Comparison of ENCODE assay signal across 15 cellular contexts in the genomic region with DNA sequence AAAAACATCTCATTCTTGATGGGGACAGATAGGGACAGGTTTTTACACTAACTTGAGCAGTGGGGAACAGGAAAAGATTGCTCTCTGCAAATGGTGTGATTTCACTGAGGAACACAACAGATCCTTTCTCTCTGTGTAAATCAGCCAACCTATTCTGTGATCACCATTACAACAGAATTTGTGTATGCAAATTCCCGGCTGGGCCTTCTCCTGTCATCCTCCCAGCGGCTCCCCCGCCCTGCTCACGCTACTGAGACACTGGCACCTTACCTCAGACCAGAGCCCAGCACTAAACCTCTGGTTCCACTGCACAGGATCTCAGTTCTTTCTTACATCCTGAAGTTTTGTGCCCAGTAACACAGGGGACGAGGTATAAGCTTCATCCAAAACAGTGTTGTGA.
DNase-seq lines count a peak whose midpoint lies in the region; ATAC-seq and TF ChIP-seq lines count a peak whose summit lies in the region.
"Had no signal": no experiment of that assay in that cellular context is flagged by ENCODE, and none has a peak within 500 bp of the region (broad histone marks: within the 10 kb centered on the region; RNA-seq: fewer than 3 reads in every experiment).

No MANE protein-coding gene starts in this region.

- peaks cover 22 to 40% (median 29%) of the 10 kb centered on the region in 4 donors for H3K4me1 Mint-ChIP-seq in CD4-positive, alpha-beta memory T cell
- H3K4me1 Mint-ChIP-seq in endodermal cell = peaks cover under 1% of the 10 kb centered on the region
- peaks cover 20 to 45% (median 35%) of the 10 kb centered on the region in 7 donors for H3K4me1 Mint-ChIP-seq in naive thymus-derived CD4-positive, alpha-beta T cell
- H3K4me1 Mint-ChIP-seq in activated CD4-positive, alpha-beta memory T cell treated with anti-CD3 and anti-CD28 coated beads, Interleukin-2, amount 10 ng/mL, durations not matched to agents 7 days and 5 days = peaks cover 40% of the 10 kb centered on the region

- no peak for DNase-seq in CD4-positive, alpha-beta memory T cell
- peak; percentile 82 for DNase-seq in endodermal cell
- no peak for DNase-seq in naive thymus-derived CD4-positive, alpha-beta T cell
- DNase-seq in activated CD4-positive, alpha-beta memory T cell treated with anti-CD3 and anti-CD28 coated beads, Interleukin-2, amount 10 ng/mL, durations not matched to agents 7 days and 5 days = no peak
- DNase-seq: MV-4-11, NCI-H1436 treated with DMSO at 0.1 percent for 48 hours, NCI-H2227 treated with DMSO at 0.1 percent for 48 hours, NCI-H524 treated with DMSO at 0.1 percent for 48 hours, SJCRH30 had no signal

- peaks cover 28% of the 10 kb centered on the region for H3K4me1 ChIP-seq in CD4-positive, alpha-beta memory T cell (ENCODE audit: insufficient read depth, low read length)
- H3K4me1 ChIP-seq in HUES64 (ENCODE audit: insufficient read depth, low read length) (peaks cover 35% of the 10 kb centered on the region), endodermal cell (ENCODE audit: control insufficient read depth, insufficient read depth, low read length) (no peaks in the 10 kb centered on the region)
- peaks cover 3 to 22% of the 10 kb centered on the region in 2 donors for H3K4me1 ChIP-seq in naive thymus-derived CD4-positive, alpha-beta T cell (ENCODE audit: control insufficient read depth in 2 of 2, insufficient read depth in 2 of 2, low read length in 2 of 2)
- H3K4me1 ChIP-seq: SJCRH30 had no signal

- ATAC-seq in naive thymus-derived CD4-positive, alpha-beta T cell = no peak
- ATAC-seq in HG03342 (IDR thresholded peaks at IDR 0.05; ENCODE audit: unreplicated experiment) (no peak), HG02623 (IDR thresholded peaks at IDR 0.05; ENCODE audit: unreplicated experiment) (no peak), GM21723 (IDR thresholded peaks at IDR 0.05; ENCODE audit: unreplicated experiment) (no peak)

- no peak overlapping the region for H3K4me3 ChIP-seq in CD4-positive, alpha-beta memory T cell (ENCODE audit: low read length in 2 of 2)
- H3K4me3 ChIP-seq in HUES64 (ENCODE audit: low read length) (no peak overlapping the region), endodermal cell (ENCODE audit: low read length) (no peak overlapping the region)
- H3K4me3 ChIP-seq in naive thymus-derived CD4-positive, alpha-beta T cell (ENCODE audit: low read length) = no peak overlapping the region
- H3K4me3 ChIP-seq: BLaER1 treated with 17β-estradiol and CSF1 and Interleukin-3, amounts not matched to agents 10 nM and 100 nM; SJCRH30 had no signal

- H3K27me3 Mint-ChIP-seq in CD4-positive, alpha-beta memory T cell = no peaks in the 10 kb centered on the region
- H3K27me3 Mint-ChIP-seq in endodermal cell (ENCODE audit: insufficient read depth) = no peaks in the 10 kb centered on the region
- H3K27me3 Mint-ChIP-seq in naive thymus-derived CD4-positive, alpha-beta T cell = no peaks in the 10 kb centered on the region
- H3K27me3 Mint-ChIP-seq in activated CD4-positive, alpha-beta memory T cell treated with anti-CD3 and anti-CD28 coated beads, Interleukin-2, amount 10 ng/mL, durations not matched to agents 7 days and 5 days = no peaks in the 10 kb centered on the region

- 17% methylated on average over 5 of the region's 5 CpGs for WGBS in HUES64
- 56 to 62% methylated on average over 4 to 5 of the region's 5 CpGs for WGBS in endodermal cell (ENCODE audit: insufficient coverage in 1 of 2, insufficient read length in 1 of 2), 2 experiments

- no peak overlapping the region for H3K27ac ChIP-seq in CD4-positive, alpha-beta memory T cell (ENCODE audit: low read depth, low read length)
- H3K27ac ChIP-seq in HUES64 (ENCODE audit: low read depth, low read length) (peak overlapping the region; percentile 89; the same call in 1 of the 2 replicates), endodermal cell (ENCODE audit: low read depth, low read length) (no peak overlapping the region)
- peak overlapping the region; percentile 13 for H3K27ac ChIP-seq in naive thymus-derived CD4-positive, alpha-beta T cell (ENCODE audit: low read depth, low read length)
- H3K27ac ChIP-seq: BLaER1 treated with 17β-estradiol and CSF1 and Interleukin-3, amounts not matched to agents 10 nM and 100 nM; RWPE1; SJCRH30 had no signal

- intact Hi-C loops in CD4-positive, alpha-beta memory T cell (cut with micrococcal nuclease) = no loop called here
- intact Hi-C loops in naive thymus-derived CD4-positive, alpha-beta T cell (cut with micrococcal nuclease) = no loop called here

- CTCF ChIA-PET in CD4-positive, alpha-beta memory T cell (lab: Charles Lee; ENCODE audit: partially characterized antibody) = interaction anchor here (4.1 kb wide), 1 partner anchor 9 kb away, joined by 45 read pairs; no protein-coding TSS in a partner anchor
- CTCF ChIA-PET in naive thymus-derived CD4-positive, alpha-beta T cell (lab: Charles Lee) = no interaction called here
- CTCF ChIA-PET in activated CD4-positive, alpha-beta memory T cell treated with anti-CD3 and anti-CD28 coated beads, Interleukin-2, amount 10 ng/mL, durations not matched to agents 7 days and 5 days (lab: Charles Lee) = interaction anchor here (1.0 to 2.6 kb wide), 3 partner anchors 9 to 240 kb away, joined by 3 to 21 read pairs (median 5); no protein-coding TSS in a partner anchor

- no peak overlapping the region for H3K9ac ChIP-seq in HUES64 (ENCODE audit: low read depth, low read length)
- H3K9ac ChIP-seq in endodermal cell (ENCODE audit: extremely low read depth, low read length, poor library complexity, severe bottlenecking) = no peak overlapping the region
- H3K9ac ChIP-seq: BLaER1 treated with 17β-estradiol and CSF1 and Interleukin-3, amounts not matched to agents 10 nM and 100 nM had no signal

- peak overlapping the region in 6 of 7 donors; percentile 23 to 87 (median 57) for H3K27ac Mint-ChIP-seq in CD4-positive, alpha-beta memory T cell
- H3K27ac Mint-ChIP-seq in endodermal cell = no peak overlapping the region
- peak overlapping the region in 7 of 9 donors; percentile 20 to 84 (median 48) for H3K27ac Mint-ChIP-seq in naive thymus-derived CD4-positive, alpha-beta T cell
- no peak overlapping the region for H3K27ac Mint-ChIP-seq in activated CD4-positive, alpha-beta memory T cell treated with anti-CD3 and anti-CD28 coated beads, Interleukin-2, amount 10 ng/mL, durations not matched to agents 7 days and 5 days

- H3K36me3 ChIP-seq in CD4-positive, alpha-beta memory T cell (ENCODE audit: insufficient read depth, low read length) = peaks cover 13% of the 10 kb centered on the region
- H3K36me3 ChIP-seq in HUES64 (ENCODE audit: insufficient read depth, low read length) = peaks cover 20% of the 10 kb centered on the region
- peaks cover 31% of the 10 kb centered on the region for H3K36me3 ChIP-seq in endodermal cell (ENCODE audit: control insufficient read depth, insufficient read depth, low read length)
- H3K36me3 ChIP-seq in naive thymus-derived CD4-positive, alpha-beta T cell (ENCODE audit: control insufficient read depth in 2 of 3, insufficient read depth in 3 of 3, low read length in 3 of 3) = peaks cover 0 to 19% (median 5%) of the 10 kb centered on the region in 3 experiments
- H3K36me3 ChIP-seq: SJCRH30 had no signal

- H3K36me3 Mint-ChIP-seq in CD4-positive, alpha-beta memory T cell = peaks cover 28 to 33% of the 10 kb centered on the region in 2 donors
- peaks cover 43% of the 10 kb centered on the region for H3K36me3 Mint-ChIP-seq in endodermal cell (ENCODE audit: low read depth)
- peaks cover 0 to 31% (median 22%) of the 10 kb centered on the region in 5 donors for H3K36me3 Mint-ChIP-seq in naive thymus-derived CD4-positive, alpha-beta T cell
- H3K36me3 Mint-ChIP-seq in activated CD4-positive, alpha-beta memory T cell treated with anti-CD3 and anti-CD28 coated beads, Interleukin-2, amount 10 ng/mL, durations not matched to agents 7 days and 5 days (ENCODE audit: low read depth) = peaks cover 24% of the 10 kb centered on the region

- H3K27me3 ChIP-seq in CD4-positive, alpha-beta memory T cell (ENCODE audit: insufficient read depth, low read length) = no peaks in the 10 kb centered on the region
- H3K27me3 ChIP-seq in HUES64 (ENCODE audit: insufficient read depth, low read length) (no peaks in the 10 kb centered on the region), endodermal cell (ENCODE audit: control insufficient read depth, insufficient read depth, low read length, poor library complexity, severe bottlenecking) (no peaks in the 10 kb centered on the region)
- H3K27me3 ChIP-seq in naive thymus-derived CD4-positive, alpha-beta T cell (ENCODE audit: control insufficient read depth in 2 of 2, insufficient read depth in 2 of 2, low read length in 2 of 2) = no peaks in the 10 kb centered on the region
- H3K27me3 ChIP-seq: BLaER1 treated with 17β-estradiol and CSF1 and Interleukin-3, amounts not matched to agents 10 nM and 100 nM; SJCRH30 had no signal

- no peaks in the 10 kb centered on the region for H3K9me3 ChIP-seq in CD4-positive, alpha-beta memory T cell (ENCODE audit: control insufficient read depth in 1 of 2, low read length in 2 of 2)
- H3K9me3 ChIP-seq in HUES64 (ENCODE audit: insufficient read depth, low read depth, low read length) (no peaks in the 10 kb centered on the region), endodermal cell (ENCODE audit: control insufficient read depth, low read length) (no peaks in the 10 kb centered on the region)
- no peaks in the 10 kb centered on the region for H3K9me3 ChIP-seq in naive thymus-derived CD4-positive, alpha-beta T cell (ENCODE audit: control insufficient read depth in 2 of 3, low read length in 3 of 3)
- H3K9me3 ChIP-seq: SJCRH30 had no signal

- no peak for TF ChIP-seq CTCF in endodermal cell (conservative IDR thresholded peaks at IDR 0.05)

- POLR2A ChIA-PET in CD4-positive, alpha-beta memory T cell (lab: Charles Lee; ENCODE audit: partially characterized antibody) = no interaction called here
- POLR2A ChIA-PET in naive thymus-derived CD4-positive, alpha-beta T cell (lab: Charles Lee) = no interaction called here
- POLR2A ChIA-PET in activated CD4-positive, alpha-beta memory T cell treated with anti-CD3 and anti-CD28 coated beads, Interleukin-2, amount 10 ng/mL, durations not matched to agents 7 days and 5 days (lab: Charles Lee) = no interaction called here

- H3K9me3 Mint-ChIP-seq in CD4-positive, alpha-beta memory T cell = peaks cover 0 to 1% (median 0%) of the 10 kb centered on the region in 8 donors
- H3K9me3 Mint-ChIP-seq in endodermal cell = no peaks in the 10 kb centered on the region
- peaks cover 0 to 1% (median 0%) of the 10 kb centered on the region in 11 donors for H3K9me3 Mint-ChIP-seq in naive thymus-derived CD4-positive, alpha-beta T cell
- no peaks in the 10 kb centered on the region for H3K9me3 Mint-ChIP-seq in activated CD4-positive, alpha-beta memory T cell treated with anti-CD3 and anti-CD28 coated beads, Interleukin-2, amount 10 ng/mL, durations not matched to agents 7 days and 5 days

- no peak overlapping the region for H3K4me3 Mint-ChIP-seq in CD4-positive, alpha-beta memory T cell
- no peak overlapping the region for H3K4me3 Mint-ChIP-seq in endodermal cell
- H3K4me3 Mint-ChIP-seq in naive thymus-derived CD4-positive, alpha-beta T cell = no peak overlapping the region
- H3K4me3 Mint-ChIP-seq in activated CD4-positive, alpha-beta memory T cell treated with anti-CD3 and anti-CD28 coated beads, Interleukin-2, amount 10 ng/mL, durations not matched to agents 7 days and 5 days = no peak overlapping the region

Comparison
In these comparisons a context has a peak if more than half of its experiments do, and no peak if none do; other contexts are left out.
1. H3K27ac ChIP-seq: peak in HUES64 (single experiment) and naive thymus-derived CD4-positive, alpha-beta T cell (single experiment); none in CD4-positive, alpha-beta memory T cell (single experiment) and endodermal cell (single experiment).
2. H3K27ac Mint-ChIP-seq: peak in CD4-positive, alpha-beta memory T cell (6 of 7) and naive thymus-derived CD4-positive, alpha-beta T cell (7 of 9); none in endodermal cell (single experiment) and activated CD4-positive, alpha-beta memory T cell treated with anti-CD3 and anti-CD28 coated beads, Interleukin-2, amount 10 ng/mL, durations not matched to agents 7 days and 5 days (single experiment).